ENCODE assay signal across 11 cellular contexts in the genomic region with DNA sequence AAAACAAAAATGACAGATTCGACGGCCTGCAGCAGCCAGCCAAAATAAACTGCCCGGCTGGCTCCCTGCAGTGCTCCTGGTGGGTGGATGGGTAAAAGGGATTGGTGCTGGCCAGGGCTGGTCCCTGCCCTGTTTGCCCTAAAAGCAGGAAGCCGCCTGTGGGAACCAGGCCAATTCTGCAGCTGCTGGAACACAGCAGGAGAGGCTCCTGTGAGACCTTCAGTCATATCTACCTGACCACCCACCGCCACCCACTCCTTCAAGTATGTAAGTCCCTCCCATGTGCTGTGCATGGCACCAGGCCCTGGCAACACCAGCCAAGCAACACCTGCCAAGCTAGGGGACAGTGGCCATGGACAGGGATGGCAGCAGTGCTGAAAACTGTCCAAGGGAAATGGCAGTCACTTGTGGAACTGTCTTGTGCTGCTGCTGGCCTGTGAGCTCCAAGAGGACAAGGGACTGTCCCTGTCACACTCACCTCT. TPM values are rescaled to one million over a fixed set of nuclear protein-coding genes. Genes with fewer than 3 reads are reported as not detected.
A peak's percentile ranks its signal among the peaks of the same experiment; 100 is the strongest.
DNase-seq lines count a peak whose midpoint lies in the region; ATAC-seq and TF ChIP-seq lines count a peak whose summit lies in the region.
"Had no signal": no experiment of that assay in that cellular context is flagged by ENCODE, and none has a peak within 500 bp of the region (broad histone marks: within the 10 kb centered on the region; RNA-seq: fewer than 3 reads in every experiment).

No MANE protein-coding gene starts in this region.

- WGBS in suprapubic skin, result 47% methylated on average over 5 of the region's 5 CpGs

- H3K4me1 Mint-ChIP-seq in mesothelial cell of epicardium, result no peaks in the 10 kb centered on the region

- no peaks in the 10 kb centered on the region for H3K27me3 Mint-ChIP-seq in mesothelial cell of epicardium (ENCODE audit: low read depth)

- peaks cover 30 to 58% of the 10 kb centered on the region in 2 donors for H3K4me1 ChIP-seq in ascending aorta
- H3K4me1 ChIP-seq in suprapubic skin, result peaks cover 62% of the 10 kb centered on the region

- H3K36me3 ChIP-seq in ascending aorta, result peaks cover 5 to 16% of the 10 kb centered on the region in 2 donors
- peaks cover 9% of the 10 kb centered on the region for H3K36me3 ChIP-seq in suprapubic skin

- ATAC-seq in HG03442 (IDR thresholded peaks at IDR 0.05; ENCODE audit: unreplicated experiment), result no peak
- ATAC-seq: activated T-cell treated with anti-CD3 and anti-CD28 coated beads, Interleukin-2, amount 50 U/mL, for 72 hours had no signal

- no peak overlapping the region for H3K4me3 Mint-ChIP-seq in mesothelial cell of epicardium
- H3K4me3 Mint-ChIP-seq: activated T-cell treated with anti-CD3 and anti-CD28 coated beads, Interleukin-2, amount 50 U/mL, for 72 hours had no signal

- H3K9me3 ChIP-seq in ascending aorta (no peaks in the 10 kb centered on the region), suprapubic skin (no peaks in the 10 kb centered on the region)

- H3K4me3 ChIP-seq in ascending aorta (no peak overlapping the region), suprapubic skin (no peak overlapping the region)

- H3K27ac ChIP-seq in ascending aorta (peak overlapping the region; percentile 66 to 87), suprapubic skin (peak overlapping the region; percentile 41)

- no peaks in the 10 kb centered on the region for H3K27me3 ChIP-seq in ascending aorta
- H3K27me3 ChIP-seq in suprapubic skin, result no peaks in the 10 kb centered on the region

- TF ChIP-seq EP300 in suprapubic skin (IDR thresholded peaks at IDR 0.05), result no peak

- peaks cover 2% of the 10 kb centered on the region for H3K36me3 Mint-ChIP-seq in mesothelial cell of epicardium

- H3K9me3 Mint-ChIP-seq in mesothelial cell of epicardium, result no peaks in the 10 kb centered on the region
- H3K9me3 Mint-ChIP-seq: activated T-cell treated with anti-CD3 and anti-CD28 coated beads, Interleukin-2, amount 50 U/mL, for 72 hours had no signal

- H3K27ac Mint-ChIP-seq in mesothelial cell of epicardium, result no peak overlapping the region
- H3K27ac Mint-ChIP-seq: activated T-cell treated with anti-CD3 and anti-CD28 coated beads, Interleukin-2, amount 50 U/mL, for 72 hours had no signal

- TF ChIP-seq CTCF in ascending aorta (IDR thresholded peaks at IDR 0.05), result no peak
- TF ChIP-seq CTCF in suprapubic skin (IDR thresholded peaks at IDR 0.05), result no peak
- no peak for TF ChIP-seq CTCF in mesothelial cell of epicardium (IDR thresholded peaks at IDR 0.05; ENCODE audit: unreplicated experiment)

- intact Hi-C loops in ascending aorta (cut with DNase I), result loop anchor here (5.0 kb wide), 1 partner anchor 42 kb away; no protein-coding TSS in a partner anchor

- no peak for TF ChIP-seq POLR2A in suprapubic skin (IDR thresholded peaks at IDR 0.05)

- DNase-seq in NCI-H1092 (lab: John Stamatoyannopoulos, UW) (peak; percentile 80), ascending aorta (ENCODE audit: low spot score in 2 of 2) (no peak), iPS-NIHi11 (ENCODE audit: low spot score) (peak; percentile 58), suprapubic skin (ENCODE audit: low spot score in 2 of 2) (no peak), mesothelial cell of epicardium (ENCODE audit: low spot score in 2 of 2, unreplicated experiment in 2 of 2) (no peak)
- DNase-seq in activated naive CD4-positive, alpha-beta T cell (lab: John Stamatoyannopoulos, UW), result no peak
- DNase-seq: activated T-cell treated with anti-CD3 and anti-CD28 coated beads, Interleukin-2, amount 50 U/mL, for 72 hours; NCI-H526; occipital lobe; T-helper 9 cell had no signal

RNA-seq across cellular contexts. Expression of a gene that starts 48.7 kb away (rescaled TPM):
- total RNA-seq in ascending aorta (21.6 TPM), suprapubic skin (10 to 100 TPM; 26.7 to 33.3 (median 31.8) TPM), mesothelial cell of epicardium (33.4 to 38.3 TPM (median 36.2 TPM) in 3 replicates)

Comparison
In these comparisons a context has a peak if more than half of its experiments do, and no peak if none do; other contexts are left out.
1. DNase-seq: peak in NCI-H1092 (single experiment) and iPS-NIHi11 (single experiment); none in ascending aorta (0 of 2), suprapubic skin (0 of 2), mesothelial cell of epicardium (0 of 2) and activated naive CD4-positive, alpha-beta T cell (0 of 4).